25 cellular contexts compared by ENCODE assay signal in the genomic region with DNA sequence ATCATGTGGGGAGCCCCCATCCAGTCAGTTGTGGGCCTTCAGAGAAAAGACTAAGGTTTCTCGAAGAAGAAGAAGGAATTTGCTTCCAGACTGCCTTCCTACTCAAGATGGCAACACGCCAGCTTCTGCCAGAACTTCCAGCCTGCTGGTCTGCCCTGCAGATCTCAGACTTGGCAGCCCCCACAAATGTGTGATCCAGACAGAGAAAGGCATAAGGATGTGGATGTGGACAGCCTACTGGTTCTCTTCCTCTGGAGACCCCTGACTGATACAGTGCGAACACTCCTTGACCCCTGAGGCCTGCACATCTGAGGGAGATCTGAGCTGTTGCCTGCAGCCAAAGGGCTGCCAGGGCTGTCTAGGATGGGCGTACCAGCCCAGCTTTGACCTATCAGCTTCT. TPM values are rescaled to one million over a fixed set of nuclear protein-coding genes. Genes with fewer than 3 reads are reported as not detected.
A peak's percentile ranks its signal among the peaks of the same experiment; 100 is the strongest.
DNase-seq lines count a peak whose midpoint lies in the region; ATAC-seq and TF ChIP-seq lines count a peak whose summit lies in the region.
"Had no signal": no experiment of that assay in that cellular context is flagged by ENCODE, and none has a peak within 500 bp of the region (broad histone marks: within the 10 kb centered on the region; RNA-seq: fewer than 3 reads in every experiment).

No MANE protein-coding gene starts in this region.

- 52 to 54% methylated on average over 4 of the region's 4 CpGs for WGBS in GM23248 (ENCODE audit: low coverage in 1 of 2, low lambda C conversion rate in 2 of 2, missing lambda C conversion rate in 2 of 2), 2 experiments
- 69 to 71% methylated on average over 4 of the region's 4 CpGs for WGBS in body of pancreas, 2 donors

- no peak for TF ChIP-seq POLR2A in body of pancreas (IDR thresholded peaks at IDR 0.05)

- H3K4me2 ChIP-seq in GM23248 (ENCODE audit: unreplicated experiment) = no peak overlapping the region
- H3K4me2 ChIP-seq: A549 had no signal

- H3K36me3 ChIP-seq in GM23248 (ENCODE audit: low read depth) (no peaks in the 10 kb centered on the region), body of pancreas (replicated peaks in 1 of 2; ENCODE audit: insufficient read depth in 1 of 2, low read depth in 2 of 2) (no peaks in the 10 kb centered on the region)
- H3K36me3 ChIP-seq: Peyer's patch had no signal

- no peak overlapping the region for H3K9ac ChIP-seq in GM23248

- H3K79me2 ChIP-seq in GM23248 (ENCODE audit: insufficient read depth) = no peaks in the 10 kb centered on the region

- H4K20me1 ChIP-seq in GM23248 (ENCODE audit: insufficient read depth) = no peaks in the 10 kb centered on the region

- DNase-seq in Ammon's horn (ENCODE audit: low spot score) (peak; percentile 17), GM23248 (peak; percentile 8), cerebellar cortex (ENCODE audit: low spot score) (peak; percentile 43), retinal pigment epithelial cell (ENCODE audit: low read depth) (peak; percentile 18), NCI-H748 treated with DMSO at 0.1 percent for 48 hours (lab: John Stamatoyannopoulos, UW) (no peak), body of pancreas (no peak), SW 1271 (lab: John Stamatoyannopoulos, UW) (no peak)
- DNase-seq: DMS53, Karpas-422, NCI-H1092, NCI-H1436, NCI-H187, NCI-H2081 treated with DMSO at 0.1 percent for 48 hours, NCI-H526, OCI-M1, Peyer's patch, SHP77 treated with DMSO at 0.1 percent for 48 hours had no signal

- in situ Hi-C loops in GM23248 (cut with MboI) = no loop called here

- ATAC-seq in body of pancreas = no peak
- ATAC-seq: A549, GM12878, HCT116 had no signal

- intact Hi-C loops in body of pancreas (cut with DNase I) = no loop called here

- H3K4me1 ChIP-seq in GM23248 (ENCODE audit: insufficient read depth) (no peaks in the 10 kb centered on the region), body of pancreas (no peaks in the 10 kb centered on the region)
- H3K4me1 ChIP-seq: A549, Peyer's patch had no signal

- TF ChIP-seq CTCF in retinal pigment epithelial cell (conservative IDR thresholded peaks at IDR 0.05; ENCODE audit: low read depth, low read length) (no peak), body of pancreas (IDR thresholded peaks at IDR 0.05) (no peak)

- H3F3A ChIP-seq in GM23248 (ENCODE audit: insufficient read depth) = no peaks in the 10 kb centered on the region

- H2AFZ ChIP-seq in GM23248 = no peak overlapping the region

- H3K27ac ChIP-seq in GM23248 (no peak overlapping the region), body of pancreas (no peak overlapping the region)
- H3K27ac ChIP-seq: A549, Peyer's patch had no signal

- H3K27me3 ChIP-seq in GM23248 (replicated peaks; ENCODE audit: insufficient read depth) = 0 out of 2 replicates have a peak, but pooled peaks cover 5% of the 10 kb centered on the region
- H3K27me3 ChIP-seq in body of pancreas = no peaks in the 10 kb centered on the region
- H3K27me3 ChIP-seq: Peyer's patch had no signal

- H3K9me3 ChIP-seq in GM23248 (ENCODE audit: low read depth) (no peaks in the 10 kb centered on the region), body of pancreas (no peaks in the 10 kb centered on the region)
- H3K9me3 ChIP-seq: A549, Peyer's patch had no signal

- no peak overlapping the region for H3K4me3 ChIP-seq in GM23248
- H3K4me3 ChIP-seq in retinal pigment epithelial cell (ENCODE audit: low read length) = no peak overlapping the region
- H3K4me3 ChIP-seq in body of pancreas = no peak overlapping the region
- H3K4me3 ChIP-seq: A549, GM12878, Peyer's patch had no signal

- no peaks in the 10 kb centered on the region for H3K9me2 ChIP-seq in GM23248 (ENCODE audit: insufficient read depth)

RNA-seq across cellular contexts. Expression of a gene that starts 8.6 kb away (rescaled TPM):
- total RNA-seq in GM23248 (2014; rRNA removed; shearing (Covaris generic)) = not detected in 2 replicates
- polyA plus RNA-seq in GM23248 (2016; fragmentation: Nextera tagmentation; extraction: Ambion mirVana) = not detected in 2 replicates
- not detected for total RNA-seq in body of pancreas
- total RNA-seq: Daoy; GM12878; H4; HT-29; Peyer's patch; T-helper 1 cell treated with Interleukin-12 subunit alpha and Interleukin-12 subunit beta and Interleukin-4 antibody, amounts not matched to agents 30 ng/mL and 1 ng/mL, for 36 hours had no signal
- polyA plus RNA-seq: A549, BJ, GM12878 had no signal

Comparison
In these comparisons a context has a peak if more than half of its experiments do, and no peak if none do; other contexts are left out.
1. DNase-seq: peak in Ammon's horn (single experiment), GM23248 (single experiment), cerebellar cortex (single experiment) and retinal pigment epithelial cell (single experiment); none in NCI-H748 treated with DMSO at 0.1 percent for 48 hours (single experiment), body of pancreas (0 of 4) and SW 1271 (0 of 2).